Comparison of ENCODE assay signal across 1 cellular context in the genomic region with DNA sequence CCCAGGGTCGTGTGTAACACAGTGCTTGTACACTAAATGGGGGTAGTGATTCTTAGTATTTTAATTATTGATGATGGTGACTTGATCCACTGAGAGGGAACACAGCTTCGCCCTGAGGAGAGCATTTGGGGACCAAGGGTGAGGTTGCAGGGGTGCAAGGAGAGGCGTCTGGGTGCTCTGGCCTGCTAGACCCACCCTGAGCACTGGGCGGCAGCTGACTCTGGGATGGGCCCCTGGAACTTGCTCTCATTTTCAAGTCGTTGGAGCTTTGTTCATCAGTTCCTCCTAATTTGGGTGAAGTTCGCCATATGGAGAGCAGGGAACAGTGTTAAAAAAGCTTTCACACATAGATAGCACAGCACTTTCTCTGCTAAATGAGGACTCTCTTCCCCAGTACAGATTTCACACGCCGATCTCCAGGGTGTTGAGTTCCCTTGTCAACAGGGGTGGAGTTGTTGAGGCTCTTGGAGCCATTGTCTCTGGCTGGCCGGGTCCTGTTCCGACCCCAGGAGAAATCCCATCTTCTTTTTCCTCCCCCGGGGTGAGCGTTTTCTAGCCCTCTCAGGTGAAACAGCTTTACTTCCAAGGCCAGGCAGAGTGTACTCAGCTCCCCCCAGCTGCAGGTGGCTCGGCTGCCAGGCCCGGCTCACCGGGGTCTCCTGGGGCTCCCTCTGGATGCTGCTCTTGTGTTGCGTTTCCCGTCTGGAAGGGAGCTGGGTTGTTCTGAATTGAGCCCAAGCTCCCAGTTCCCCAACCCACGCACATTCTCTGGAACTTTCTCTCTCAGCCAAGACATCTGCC.
TF ChIP-seq lines count a peak whose summit lies in the region.

No MANE protein-coding gene starts in this region.

TF ChIP-seq in WTC11, 78 proteins besides CTCF, POLR2A, EP300 and RAD21 (continued from another document):
- TF ChIP-seq, protein P1, sequence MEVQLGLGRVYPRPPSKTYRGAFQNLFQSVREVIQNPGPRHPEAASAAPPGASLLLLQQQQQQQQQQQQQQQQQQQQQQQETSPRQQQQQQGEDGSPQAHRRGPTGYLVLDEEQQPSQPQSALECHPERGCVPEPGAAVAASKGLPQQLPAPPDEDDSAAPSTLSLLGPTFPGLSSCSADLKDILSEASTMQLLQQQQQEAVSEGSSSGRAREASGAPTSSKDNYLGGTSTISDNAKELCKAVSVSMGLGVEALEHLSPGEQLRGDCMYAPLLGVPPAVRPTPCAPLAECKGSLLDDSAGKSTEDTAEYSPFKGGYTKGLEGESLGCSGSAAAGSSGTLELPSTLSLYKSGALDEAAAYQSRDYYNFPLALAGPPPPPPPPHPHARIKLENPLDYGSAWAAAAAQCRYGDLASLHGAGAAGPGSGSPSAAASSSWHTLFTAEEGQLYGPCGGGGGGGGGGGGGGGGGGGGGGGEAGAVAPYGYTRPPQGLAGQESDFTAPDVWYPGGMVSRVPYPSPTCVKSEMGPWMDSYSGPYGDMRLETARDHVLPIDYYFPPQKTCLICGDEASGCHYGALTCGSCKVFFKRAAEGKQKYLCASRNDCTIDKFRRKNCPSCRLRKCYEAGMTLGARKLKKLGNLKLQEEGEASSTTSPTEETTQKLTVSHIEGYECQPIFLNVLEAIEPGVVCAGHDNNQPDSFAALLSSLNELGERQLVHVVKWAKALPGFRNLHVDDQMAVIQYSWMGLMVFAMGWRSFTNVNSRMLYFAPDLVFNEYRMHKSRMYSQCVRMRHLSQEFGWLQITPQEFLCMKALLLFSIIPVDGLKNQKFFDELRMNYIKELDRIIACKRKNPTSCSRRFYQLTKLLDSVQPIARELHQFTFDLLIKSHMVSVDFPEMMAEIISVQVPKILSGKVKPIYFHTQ (CRISPR knock-in tag; IDR thresholded peaks at IDR 0.05), result no peak
- TF ChIP-seq SP1 (CRISPR knock-in tag; conservative IDR thresholded peaks at IDR 0.05) (no peak), GTF2I (CRISPR knock-in tag; conservative IDR thresholded peaks at IDR 0.05) (no peak), NFATC4 (CRISPR knock-in tag; IDR thresholded peaks at IDR 0.05) (no peak), MXD4 (CRISPR knock-in tag; IDR thresholded peaks at IDR 0.05; ENCODE audit: borderline replicate concordance) (no peak)
TF ChIP-seq in WTC11: peak in this region for 0.
